In the genomic region with DNA sequence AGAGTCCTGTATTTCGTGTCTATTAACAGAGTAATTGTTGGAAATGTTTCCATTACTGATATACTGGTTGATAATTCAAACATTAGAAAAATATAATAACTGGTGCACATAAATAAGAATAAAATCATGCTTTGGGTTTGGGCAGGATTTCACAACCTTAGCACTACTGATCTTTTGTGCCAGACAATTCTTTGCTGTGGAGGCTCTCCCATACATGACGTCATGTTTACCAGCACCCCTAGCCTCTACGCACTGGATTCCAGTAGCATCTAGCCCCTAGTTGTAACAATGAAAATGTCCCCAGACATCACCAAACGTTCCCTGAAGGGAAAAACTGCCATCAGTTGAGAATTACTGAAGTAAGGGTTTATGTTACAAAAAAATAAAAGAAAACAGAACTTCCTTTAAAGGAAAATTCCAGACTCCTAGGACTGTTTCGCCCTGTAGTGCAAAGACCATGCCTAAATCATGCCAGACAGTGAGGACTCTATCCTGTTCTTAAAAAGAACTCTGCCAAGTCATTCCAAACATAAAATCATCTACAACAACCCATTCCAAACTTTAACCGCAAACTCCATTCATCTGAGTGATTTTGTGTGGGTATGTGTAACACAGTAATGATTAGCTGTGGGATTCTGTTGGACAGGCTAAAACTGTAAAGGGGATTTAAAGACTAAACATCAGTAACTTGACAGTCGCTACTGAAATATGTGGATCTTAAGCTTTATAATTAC, we compare ENCODE assay signal across 13 cellular contexts.
DNase-seq lines count a peak whose midpoint lies in the region; ATAC-seq, FAIRE-seq and TF ChIP-seq lines count a peak whose summit lies in the region.
"Had no signal": no experiment of that assay in that cellular context is flagged by ENCODE, and none has a peak within 500 bp of the region (broad histone marks: within the 10 kb centered on the region; RNA-seq: fewer than 3 reads in every experiment).

No MANE protein-coding gene starts in this region.

- 66 to 80% (median 78%) methylated on average over 7 of the region's 7 CpGs for WGBS in stomach, 5 donors

- H3K9me3 Mint-ChIP-seq in type B pancreatic cell = peaks cover 4% of the 10 kb centered on the region
- H3K9me3 Mint-ChIP-seq: dendritic cell treated with granulocyte-macrophage colony-stimulating factor and Interleukin-4, amounts not matched to agents 40 ng/mL and 50 ng/mL, for 4 days had no signal

- H3K27ac ChIP-seq in caudate nucleus (ENCODE audit: low read depth, low read length) = peak overlapping the region; percentile 18
- peak overlapping the region; percentile 33 for H3K27ac ChIP-seq in layer of hippocampus (ENCODE audit: low read depth, low read length)
- peak overlapping the region; percentile 17 for H3K27ac ChIP-seq in substantia nigra (ENCODE audit: low read depth, low read length, poor library complexity, severe bottlenecking)
- peak overlapping the region in 2 of 5 donors; percentile 33 to 47 for H3K27ac ChIP-seq in stomach

- H3K27ac Mint-ChIP-seq in type B pancreatic cell = no peak overlapping the region
- H3K27ac Mint-ChIP-seq: activated naive CD8-positive, alpha-beta T cell; dendritic cell treated with granulocyte-macrophage colony-stimulating factor and Interleukin-4, amounts not matched to agents 40 ng/mL and 50 ng/mL, for 4 days had no signal

- no peak overlapping the region for H3K4me3 Mint-ChIP-seq in type B pancreatic cell
- H3K4me3 Mint-ChIP-seq: activated naive CD8-positive, alpha-beta T cell; dendritic cell treated with granulocyte-macrophage colony-stimulating factor and Interleukin-4, amounts not matched to agents 40 ng/mL and 50 ng/mL, for 4 days had no signal

- ATAC-seq in HG03159 (IDR thresholded peaks at IDR 0.05; ENCODE audit: unreplicated experiment) = no peak

- H3K4me1 Mint-ChIP-seq in type B pancreatic cell (ENCODE audit: unreplicated experiment) = peaks cover 14% of the 10 kb centered on the region

- H3K36me3 Mint-ChIP-seq in type B pancreatic cell = peaks cover 64% of the 10 kb centered on the region
- H3K36me3 Mint-ChIP-seq: activated naive CD8-positive, alpha-beta T cell had no signal

- H3K36me3 ChIP-seq in stomach = peaks cover 0 to 33% (median 31%) of the 10 kb centered on the region in 4 donors

- H3K27me3 Mint-ChIP-seq in type B pancreatic cell = no peaks in the 10 kb centered on the region
- H3K27me3 Mint-ChIP-seq: activated naive CD8-positive, alpha-beta T cell; dendritic cell treated with granulocyte-macrophage colony-stimulating factor and Interleukin-4, amounts not matched to agents 40 ng/mL and 50 ng/mL, for 4 days had no signal

- TF ChIP-seq EP300 in stomach (IDR thresholded peaks at IDR 0.05) = no peak

- no peak overlapping the region for H3K4me3 ChIP-seq in stomach

- DNase-seq in GM12891 (ENCODE audit: insufficient read length, low spot score) = no peak
- DNase-seq in caudate nucleus (lab: John Stamatoyannopoulos, UW) = no peak
- peak in 1 of 49 donors; percentile 28 for DNase-seq in substantia nigra (lab: John Stamatoyannopoulos, UW)
- no peak for DNase-seq in type B pancreatic cell (ENCODE audit: extremely low spot score, unreplicated experiment)
- no peak for DNase-seq in superior temporal gyrus (ENCODE audit: extremely low spot score)
- no peak for DNase-seq in stomach
- DNase-seq: kidney glomerular epithelial cell, NCI-H2029 treated with DMSO at 0.1 percent for 48 hours, SK-N-SH had no signal

- TF ChIP-seq CTCF in type B pancreatic cell (conservative IDR thresholded peaks at IDR 0.05) (no peak), stomach (IDR thresholded peaks at IDR 0.05) (no peak)

- no peak for TF ChIP-seq POLR2A in GM12891 (IDR thresholded peaks at IDR 0.05; ENCODE audit: low read depth, low read length)
- TF ChIP-seq POLR2A in stomach (IDR thresholded peaks at IDR 0.05) = no peak

- FAIRE-seq in GM12891 (lab: Jason Lieb, UNC) = peak; percentile 40

- H3K27me3 ChIP-seq in layer of hippocampus (ENCODE audit: control insufficient read depth, insufficient read depth, low read length) (no peaks in the 10 kb centered on the region), stomach (no peaks in the 10 kb centered on the region)

- peaks cover 0 to 10% (median 6%) of the 10 kb centered on the region in 4 donors for H3K4me1 ChIP-seq in stomach

- H3K9me3 ChIP-seq in stomach = no peaks in the 10 kb centered on the region
- H3K9me3 ChIP-seq: SK-N-SH had no signal

- intact Hi-C loops in stomach (cut with DNase I; ENCODE audit: low total_unique reads) = no loop called here

TF ChIP-seq in GM12891, 5 proteins besides CTCF, POLR2A, EP300 and RAD21:
- TF ChIP-seq POLR2AphosphoS5 (IDR thresholded peaks at IDR 0.05; ENCODE audit: low read depth, low read length) (no peak), PAX5 (IDR thresholded peaks at IDR 0.05; ENCODE audit: insufficient read depth, low read length, severe bottlenecking) (no peak), TAF1 (IDR thresholded peaks at IDR 0.05; ENCODE audit: low read depth, low read length) (no peak), POU2F2 (IDR thresholded peaks at IDR 0.05; ENCODE audit: low read depth, low read length) (no peak), SPI1 (IDR thresholded peaks at IDR 0.05; ENCODE audit: low read depth, low read length) (no peak)
